ENCODE assay signal across 9 cellular contexts in genomic region chr1:203630697-203631096, GRCh38. TPM values are rescaled to one million over a fixed set of nuclear protein-coding genes. Genes with fewer than 3 reads are reported as not detected.
DNase-seq lines count a peak whose midpoint lies in the region; ATAC-seq and TF ChIP-seq lines count a peak whose summit lies in the region.
"Had no signal": no experiment of that assay in that cellular context is flagged by ENCODE, and none has a peak within 500 bp of the region (broad histone marks: within the 10 kb centered on the region; RNA-seq: fewer than 3 reads in every experiment).

No MANE protein-coding gene starts in this region.

- H3K9ac ChIP-seq in BLaER1, result peak overlapping the region; percentile 85

- peaks cover 34% of the 10 kb centered on the region for H4K20me1 ChIP-seq in BLaER1
- peaks cover 51% of the 10 kb centered on the region for H4K20me1 ChIP-seq in osteoblast (ENCODE audit: insufficient read depth, low read length)

- H3K36me3 ChIP-seq in BLaER1, result peaks cover 14% of the 10 kb centered on the region
- peaks cover 19% of the 10 kb centered on the region for H3K36me3 ChIP-seq in osteoblast (ENCODE audit: insufficient read depth, low read length)

- H3K79me2 ChIP-seq in osteoblast (ENCODE audit: insufficient read depth, low read length), result peaks cover 89% of the 10 kb centered on the region

- CTCF ChIA-PET in RWPE1 (lab: Yijun Ruan, JAX), result interaction anchor here (0.6 kb wide), 2 partner anchors 71 to 117 kb away, joined by 3 to 4 read pairs; no protein-coding TSS in a partner anchor

- DNase-seq in RWPE1 (ENCODE audit: low spot score) (no peak), fibroblast of pulmonary artery (ENCODE audit: low read depth) (no peak), osteoblast (ENCODE audit: insufficient read length, low spot score, missing footprints) (no peak), UCSD-AML1 (lab: John Stamatoyannopoulos, UW; ENCODE audit: unreplicated experiment) (no peak), kidney tubule cell (ENCODE audit: low spot score) (no peak)
- no peak for DNase-seq in activated CD4-positive, CD25-positive, alpha-beta regulatory T cell treated with anti-CD3 and anti-CD28 coated beads, Interleukin-2, amount 50 U/mL, for 72 hours
- DNase-seq: NCI-H774 had no signal

- ATAC-seq in HG03159 (IDR thresholded peaks at IDR 0.05; ENCODE audit: unreplicated experiment), result no peak

- H3K4me3 ChIP-seq in BLaER1, result peak overlapping the region; percentile 75; the same call in 1 of the 2 replicates
- H3K4me3 ChIP-seq in fibroblast of pulmonary artery (replicated peaks; ENCODE audit: low read depth, low read length), result peak overlapping the region; percentile 12
- no peak overlapping the region for H3K4me3 ChIP-seq in osteoblast (ENCODE audit: insufficient read depth, low read length)

- TF ChIP-seq CTCF in RWPE1 (conservative IDR thresholded peaks at IDR 0.05; ENCODE audit: low read depth) (no peak), fibroblast of pulmonary artery (IDR thresholded peaks at IDR 0.05; ENCODE audit: low read length, missing control alignments) (no peak), osteoblast (IDR thresholded peaks at IDR 0.05; ENCODE audit: extremely low read depth, low read depth, low read length) (no peak)

- H3K27ac ChIP-seq in BLaER1 (peak overlapping the region; percentile 90; the same call in 1 of the 2 replicates), RWPE1 (peak overlapping the region; percentile 62; the same call in 1 of the 2 replicates), osteoblast (ENCODE audit: low read depth, low read length) (no peak overlapping the region)

- no peaks in the 10 kb centered on the region for H3K9me3 ChIP-seq in BLaER1
- no peaks in the 10 kb centered on the region for H3K9me3 ChIP-seq in osteoblast (ENCODE audit: low read depth, low read length)

- POLR2A ChIA-PET in RWPE1 (lab: Yijun Ruan, JAX; ENCODE audit: low non-redundant PET), result no interaction called here

- H3K4me1 ChIP-seq in BLaER1 (peaks cover 30% of the 10 kb centered on the region), osteoblast (ENCODE audit: insufficient read depth, low read length) (peaks cover 26% of the 10 kb centered on the region)

- H2AFZ ChIP-seq in osteoblast (ENCODE audit: low read length), result no peak overlapping the region

- H3K27me3 ChIP-seq in BLaER1 (no peaks in the 10 kb centered on the region), osteoblast (ENCODE audit: insufficient read depth, low read length) (no peaks in the 10 kb centered on the region)

- H3K4me2 ChIP-seq in BLaER1 (peak overlapping the region; percentile 98), osteoblast (ENCODE audit: insufficient read depth, low read length) (peak overlapping the region; percentile 89)

RNA-seq across cellular contexts. Expression of gene ATP2B4, which starts 4.1 kb away (rescaled TPM):
- total RNA-seq in osteoblast, result 112 and 124 TPM in 2 replicates
